In the genomic region with DNA sequence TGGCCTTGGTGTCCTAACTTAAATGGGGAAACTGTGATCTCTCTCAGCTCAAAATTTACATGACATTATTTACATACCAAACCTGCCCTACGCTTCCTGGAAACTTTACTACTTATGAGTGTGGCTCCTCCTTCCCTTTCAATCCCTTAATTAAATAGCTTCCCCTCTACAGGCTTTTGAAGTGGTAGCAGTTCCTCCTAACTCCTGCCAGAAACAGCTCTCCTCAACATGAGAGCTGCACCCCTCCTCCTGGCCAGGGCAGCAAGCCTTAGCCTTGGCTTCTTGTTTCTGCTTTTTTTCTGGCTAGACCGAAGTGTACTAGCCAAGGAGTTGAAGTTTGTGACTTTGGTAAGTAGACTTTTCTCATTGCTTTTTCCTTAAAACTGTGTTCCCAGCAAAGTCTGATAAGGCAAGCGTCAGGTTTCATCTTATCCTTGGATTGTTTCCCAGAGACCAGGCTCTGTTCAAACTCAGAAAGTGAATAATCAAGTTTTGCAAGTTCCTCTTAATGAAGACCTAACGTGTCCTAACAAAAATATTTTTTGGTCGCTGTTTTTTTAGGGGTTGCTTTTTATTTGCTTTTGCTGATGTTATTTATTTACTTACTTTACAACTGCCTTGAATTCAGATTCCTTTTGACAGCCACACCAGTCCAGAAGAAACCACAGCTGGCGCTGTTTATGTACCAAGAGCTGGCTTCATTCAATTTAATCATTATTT, we compare ENCODE assay signal across 8 cellular contexts. TPM values are rescaled to one million over a fixed set of nuclear protein-coding genes. Genes with fewer than 3 reads are reported as not detected.
DNase-seq lines count a peak whose midpoint lies in the region; ATAC-seq lines count a peak whose summit lies in the region.

A gene with protein sequence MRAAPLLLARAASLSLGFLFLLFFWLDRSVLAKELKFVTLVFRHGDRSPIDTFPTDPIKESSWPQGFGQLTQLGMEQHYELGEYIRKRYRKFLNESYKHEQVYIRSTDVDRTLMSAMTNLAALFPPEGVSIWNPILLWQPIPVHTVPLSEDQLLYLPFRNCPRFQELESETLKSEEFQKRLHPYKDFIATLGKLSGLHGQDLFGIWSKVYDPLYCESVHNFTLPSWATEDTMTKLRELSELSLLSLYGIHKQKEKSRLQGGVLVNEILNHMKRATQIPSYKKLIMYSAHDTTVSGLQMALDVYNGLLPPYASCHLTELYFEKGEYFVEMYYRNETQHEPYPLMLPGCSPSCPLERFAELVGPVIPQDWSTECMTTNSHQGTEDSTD (plus strand): TSS at position 179 of the 720 bp plus-strand sequence. CDS start 50 bp downstream, at position 229.

- intact Hi-C loops in left ventricle myocardium superior (cut with micrococcal nuclease) = no loop called here

- H3K27me3 ChIP-seq in HUES48 (ENCODE audit: control insufficient read depth, insufficient read depth, low read length) = no peaks in the 10 kb centered on the region

- peaks cover 0 to 11% (median 0%) of the 10 kb centered on the region in 3 donors for H3K36me3 Mint-ChIP-seq in naive thymus-derived CD8-positive, alpha-beta T cell

- H3K9ac ChIP-seq in HUES48 (ENCODE audit: low read depth, low read length) = no peak within 1 kb of the TSS

- POLR2A ChIA-PET in naive thymus-derived CD8-positive, alpha-beta T cell (lab: Charles Lee) = no interaction called here

- H3K4me3 ChIP-seq in HUES48 (ENCODE audit: low read depth, low read length) (no peak within 1 kb of the TSS), skin epidermis (peak within 1 kb of the TSS; percentile 3 to 34 (median 24))

- peak within 1 kb of the TSS; percentile 72 for H3K27ac ChIP-seq in HUES48 (ENCODE audit: low read depth, low read length)
- peak within 1 kb of the TSS in 20 of 21 experiments; percentile 28 to 86 (median 68) for H3K27ac ChIP-seq in skin epidermis

- H3K4me1 Mint-ChIP-seq in naive thymus-derived CD8-positive, alpha-beta T cell = peaks cover 0 to 4% (median 1%) of the 10 kb centered on the region in 4 donors

- peaks cover 4 to 17% (median 11%) of the 10 kb centered on the region in 5 donors for H3K27me3 Mint-ChIP-seq in naive thymus-derived CD8-positive, alpha-beta T cell

- peaks cover 32% of the 10 kb centered on the region for H3K4me1 ChIP-seq in HUES48 (ENCODE audit: control insufficient read depth, insufficient read depth, low read length)

- no peaks in the 10 kb centered on the region for H3K9me3 ChIP-seq in HUES48 (ENCODE audit: control insufficient read depth, insufficient read depth, low read length)

- ATAC-seq in left ventricle myocardium superior = peak; percentile 98
- ATAC-seq in naive thymus-derived CD8-positive, alpha-beta T cell = no peak
- ATAC-seq in GM18519 (IDR thresholded peaks at IDR 0.05; ENCODE audit: low FRiP score, unreplicated experiment) = no peak

- H3K36me3 ChIP-seq in HUES48 (ENCODE audit: control insufficient read depth, insufficient read depth, low read length) = no peaks in the 10 kb centered on the region

- peak; percentile 18 for DNase-seq in GM03348 (ENCODE audit: low spot score)
- DNase-seq in UCSD-AML1 (lab: John Stamatoyannopoulos, UW; ENCODE audit: unreplicated experiment) = peak; percentile 22
- DNase-seq in left ventricle myocardium superior = peak; percentile 64
- DNase-seq in naive thymus-derived CD8-positive, alpha-beta T cell = no peak
- DNase-seq in glomerular visceral epithelial cell (ENCODE audit: extremely low spot score) = no peak

- peaks cover 0 to 6% (median 0%) of the 10 kb centered on the region in 9 donors for H3K9me3 Mint-ChIP-seq in naive thymus-derived CD8-positive, alpha-beta T cell

- peak within 1 kb of the TSS in 1 of 10 donors; percentile 57 for H3K4me3 Mint-ChIP-seq in naive thymus-derived CD8-positive, alpha-beta T cell

- H3K27ac Mint-ChIP-seq in naive thymus-derived CD8-positive, alpha-beta T cell = no peak within 1 kb of the TSS

RNA-seq across cellular contexts. Expression of the gene that starts here (rescaled TPM):
- total RNA-seq in left ventricle myocardium superior = 1.1 TPM
- not detected for total RNA-seq in naive thymus-derived CD8-positive, alpha-beta T cell
- polyA plus RNA-seq in naive thymus-derived CD8-positive, alpha-beta T cell = not detected

Comparison
In these comparisons a context has a peak if more than half of its experiments do, and no peak if none do; other contexts are left out.
1. DNase-seq: peak in GM03348 (single experiment), UCSD-AML1 (single experiment) and left ventricle myocardium superior (single experiment); none in naive thymus-derived CD8-positive, alpha-beta T cell (0 of 10) and glomerular visceral epithelial cell (single experiment).